In genomic region chr2:46202987-46203386, GRCh38 we compare ENCODE assay signal across 1 cellular context.
TF ChIP-seq lines count a peak whose summit lies in the region.

No MANE protein-coding gene starts in this region.

TF ChIP-seq in IMR-90, 13 proteins besides CTCF, POLR2A, EP300 and RAD21:
- no peak for TF ChIP-seq MXI1 (IDR thresholded peaks at IDR 0.05; ENCODE audit: borderline replicate concordance, low read depth, low read length)
- no peak for TF ChIP-seq SMC3 (IDR thresholded peaks at IDR 0.05; ENCODE audit: low read depth, low read length)
- TF ChIP-seq ELK1 (IDR thresholded peaks at IDR 0.05; ENCODE audit: borderline replicate concordance, low read depth, low read length) = no peak
- no peak for TF ChIP-seq RFX5 (IDR thresholded peaks at IDR 0.05; ENCODE audit: low read depth, low read length)
- TF ChIP-seq CEBPB (IDR thresholded peaks at IDR 0.05; ENCODE audit: low read depth, low read length) = no peak
- no peak for TF ChIP-seq NFE2L2 (IDR thresholded peaks at IDR 0.05; ENCODE audit: low read depth, low read length)
- no peak for TF ChIP-seq RCOR1 (IDR thresholded peaks at IDR 0.05; ENCODE audit: insufficient replicate concordance, low read length)
- no peak for TF ChIP-seq FOS (IDR thresholded peaks at IDR 0.05; ENCODE audit: low read depth, low read length)
- no peak for TF ChIP-seq USF2 (IDR thresholded peaks at IDR 0.05; ENCODE audit: low read depth, low read length)
- no peak for TF ChIP-seq CHD1 (IDR thresholded peaks at IDR 0.05; ENCODE audit: low read depth, low read length)
- no peak for TF ChIP-seq MAZ (IDR thresholded peaks at IDR 0.05; ENCODE audit: borderline replicate concordance, low read depth, low read length)
- no peak for TF ChIP-seq BHLHE40 (IDR thresholded peaks at IDR 0.05; ENCODE audit: low read depth, low read length)
